8 cellular contexts compared by ENCODE assay signal in genomic region chr5:43007246-43007910, GRCh38. TPM values are rescaled to one million over a fixed set of nuclear protein-coding genes. Genes with fewer than 3 reads are reported as not detected.
DNase-seq lines count a peak whose midpoint lies in the region; ATAC-seq and TF ChIP-seq lines count a peak whose summit lies in the region.

No MANE protein-coding gene starts in this region.

- no peaks in the 10 kb centered on the region for H3K27me3 Mint-ChIP-seq in CD8-positive, alpha-beta T cell (ENCODE audit: low read depth)
- H3K27me3 Mint-ChIP-seq in activated T-helper 17 cell treated with anti-CD3 and anti-CD28 coated beads, Interleukin-2, amount 50 U/mL, for 72 hours: no peaks in the 10 kb centered on the region
- peaks cover 99% of the 10 kb centered on the region for H3K27me3 Mint-ChIP-seq in nephron (ENCODE audit: low read depth)

- CTCF ChIA-PET in CD8-positive, alpha-beta T cell (lab: Charles Lee): interaction anchor here (0.7 to 4.9 kb wide), 14 partner anchors 8 to 149 kb away, joined by 3 to 92 read pairs (median 6); no protein-coding TSS in a partner anchor

- H3K9me3 Mint-ChIP-seq in CD8-positive, alpha-beta T cell: no peaks in the 10 kb centered on the region
- H3K9me3 Mint-ChIP-seq in activated T-helper 17 cell treated with anti-CD3 and anti-CD28 coated beads, Interleukin-2, amount 50 U/mL, for 72 hours: no peaks in the 10 kb centered on the region
- H3K9me3 Mint-ChIP-seq in nephron: no peaks in the 10 kb centered on the region

- peak overlapping the region; percentile 69 for H3K9ac ChIP-seq in Karpas-422 (ENCODE audit: low read length)

- POLR2A ChIA-PET in CD8-positive, alpha-beta T cell (lab: Charles Lee): interaction anchor here (0.6 to 5.6 kb wide), 16 partner anchors 13 to 478 kb away, joined by 3 to 492 read pairs (median 20); partner anchors contain the start of genes ANXA2R, HMGCS1, TMEM267 and ZNF131

- peaks cover 34% of the 10 kb centered on the region for H3K4me1 Mint-ChIP-seq in CD8-positive, alpha-beta T cell (ENCODE audit: low read depth)
- peaks cover 25% of the 10 kb centered on the region for H3K4me1 Mint-ChIP-seq in activated T-helper 17 cell treated with anti-CD3 and anti-CD28 coated beads, Interleukin-2, amount 50 U/mL, for 72 hours
- H3K4me1 Mint-ChIP-seq in nephron: no peaks in the 10 kb centered on the region

- no peaks in the 10 kb centered on the region for H3K9me3 ChIP-seq in CD8-positive, alpha-beta T cell (ENCODE audit: low read length)
- H3K9me3 ChIP-seq in Karpas-422 (ENCODE audit: low read length): no peaks in the 10 kb centered on the region

- H3K36me3 Mint-ChIP-seq in CD8-positive, alpha-beta T cell: peaks cover 11% of the 10 kb centered on the region
- peaks cover 20% of the 10 kb centered on the region for H3K36me3 Mint-ChIP-seq in activated T-helper 17 cell treated with anti-CD3 and anti-CD28 coated beads, Interleukin-2, amount 50 U/mL, for 72 hours (ENCODE audit: low read depth)
- no peaks in the 10 kb centered on the region for H3K36me3 Mint-ChIP-seq in nephron (ENCODE audit: low read depth)

- H3K36me3 ChIP-seq in CD8-positive, alpha-beta T cell (ENCODE audit: insufficient read depth, low read length): no peaks in the 10 kb centered on the region
- no peaks in the 10 kb centered on the region for H3K36me3 ChIP-seq in Karpas-422 (ENCODE audit: insufficient read depth, low read length)

- H2AFZ ChIP-seq in Karpas-422 (ENCODE audit: low read length): peak overlapping the region; percentile 90

- no peaks in the 10 kb centered on the region for H4K20me1 ChIP-seq in Karpas-422 (ENCODE audit: insufficient read depth, low read depth, low read length)

- DNase-seq in CD8-positive, alpha-beta T cell: peak; percentile 55 to 90 (median 77)
- peak; percentile 90 for DNase-seq in Karpas-422
- DNase-seq in RPMI7951 (ENCODE audit: low read depth): peak; percentile 81
- DNase-seq in fibroblast of the aortic adventitia (ENCODE audit: low read depth): peak; percentile 98
- peak; percentile 81 for DNase-seq in stromal cell of bone marrow (ENCODE audit: low read depth)

- no peaks in the 10 kb centered on the region for H3K9me2 ChIP-seq in Karpas-422 (replicated peaks; ENCODE audit: insufficient read depth, low read length)

- TF ChIP-seq CTCF in CD8-positive, alpha-beta T cell (IDR thresholded peaks at IDR 0.05): no peak
- TF ChIP-seq CTCF in fibroblast of the aortic adventitia (IDR thresholded peaks at IDR 0.05; ENCODE audit: insufficient read depth, low read length) (peak; percentile 13), nephron (IDR thresholded peaks at IDR 0.05; ENCODE audit: unreplicated experiment in 3 of 3) (no peak)

- intact Hi-C loops in CD8-positive, alpha-beta T cell (cut with DNase I, micrococcal nuclease): loop anchor here (1.0 to 10.0 kb wide), 3 partner anchors 12 to 597 kb away; partner anchors contain the start of genes NIM1K (in 1 of the 2) and NNT (in 1 of the 2)

- H3K4me2 ChIP-seq in Karpas-422 (ENCODE audit: low read depth, low read length, poor library complexity, severe bottlenecking): peak overlapping the region; percentile 76

- no peaks in the 10 kb centered on the region for H3K27me3 ChIP-seq in CD8-positive, alpha-beta T cell (ENCODE audit: insufficient read depth, low read length)
- no peaks in the 10 kb centered on the region for H3K27me3 ChIP-seq in Karpas-422 (ENCODE audit: low read length)

- peak overlapping the region; percentile 98 for H3K4me3 Mint-ChIP-seq in CD8-positive, alpha-beta T cell
- peak overlapping the region; percentile 84 for H3K4me3 Mint-ChIP-seq in activated T-helper 17 cell treated with anti-CD3 and anti-CD28 coated beads, Interleukin-2, amount 50 U/mL, for 72 hours
- H3K4me3 Mint-ChIP-seq in nephron: peak overlapping the region; percentile 87 to 93 (median 90)

- H3K79me2 ChIP-seq in Karpas-422 (ENCODE audit: low read length): no peaks in the 10 kb centered on the region

- H3K27ac Mint-ChIP-seq in CD8-positive, alpha-beta T cell: peak overlapping the region; percentile 96
- H3K27ac Mint-ChIP-seq in activated T-helper 17 cell treated with anti-CD3 and anti-CD28 coated beads, Interleukin-2, amount 50 U/mL, for 72 hours: peak overlapping the region; percentile 91
- peak overlapping the region; percentile 93 to 98 (median 97) for H3K27ac Mint-ChIP-seq in nephron

- peak; percentile 32 for ATAC-seq in CD8-positive, alpha-beta T cell
- peak; percentile 30 for ATAC-seq in GM21717 (IDR thresholded peaks at IDR 0.05; ENCODE audit: unreplicated experiment)
- ATAC-seq in activated T-helper 17 cell treated with anti-CD3 and anti-CD28 coated beads, Interleukin-2, amount 50 U/mL, for 72 hours (replicated peaks): peak; percentile 44

- peaks cover 25% of the 10 kb centered on the region for H3K4me1 ChIP-seq in CD8-positive, alpha-beta T cell (ENCODE audit: insufficient read depth, low read length)
- peaks cover 41% of the 10 kb centered on the region for H3K4me1 ChIP-seq in Karpas-422 (ENCODE audit: low read length)

- peak overlapping the region; percentile 70 for H3K4me3 ChIP-seq in CD8-positive, alpha-beta T cell (ENCODE audit: low read depth, low read length)
- H3K4me3 ChIP-seq in Karpas-422 (ENCODE audit: low read length) (peak overlapping the region; percentile 78), fibroblast of the aortic adventitia (ENCODE audit: low read depth, low read length) (peak overlapping the region; percentile 66)

- peak overlapping the region; percentile 94 for H3K27ac ChIP-seq in CD8-positive, alpha-beta T cell (ENCODE audit: low read depth, low read length)
- H3K27ac ChIP-seq in Karpas-422 (ENCODE audit: low read length): peak overlapping the region; percentile 89

RNA-seq across cellular contexts. Expression of gene ANXA2R, which starts 32.7 kb away (rescaled TPM):
- 10 to 100 TPM; 38.2 to 39.5 TPM for total RNA-seq in CD8-positive, alpha-beta T cell
- total RNA-seq in Karpas-422 (2014; rRNA removed; shearing (Covaris generic); ENCODE audit: low replicate concordance): 9.0 and 15.3 TPM in 2 replicates
- 2.6 and 3.2 TPM in 2 replicates for total RNA-seq in RPMI7951 (2014; rRNA removed; shearing (Covaris generic))
- total RNA-seq in activated T-helper 17 cell treated with anti-CD3 and anti-CD28 coated beads, Interleukin-2, amount 50 U/mL, for 72 hours: 1 to 10 TPM; 2.4 to 6.2 TPM
- total RNA-seq in fibroblast of the aortic adventitia (ENCODE audit: low replicate concordance): 3.0 and 3.4 TPM in 2 replicates

Comparison
In these comparisons a context has a peak if more than half of its experiments do, and no peak if none do; other contexts are left out.
1. Peak in every context shown above with its lines: DNase-seq, ATAC-seq, H3K4me3 ChIP-seq and H3K27ac ChIP-seq.